1 cellular context compared by ENCODE assay signal in genomic region chr19:46725859-46726393, GRCh38.
TF ChIP-seq lines count a peak whose summit lies in the region.

No MANE protein-coding gene starts in this region.

TF ChIP-seq in WTC11, 78 proteins besides CTCF, POLR2A, EP300 and RAD21 (continued from another document):
- TF ChIP-seq E2F4 (CRISPR knock-in tag; IDR thresholded peaks at IDR 0.05; ENCODE audit: borderline replicate concordance, low read depth) (no peak), AR (CRISPR knock-in tag; IDR thresholded peaks at IDR 0.05) (no peak)
